In genomic region chr10:87841215-87841614, GRCh38 we compare ENCODE assay signal across 1 cellular context.
TF ChIP-seq lines count a peak whose summit lies in the region.

No MANE protein-coding gene starts in this region.

TF ChIP-seq in IMR-90, 13 proteins besides CTCF, POLR2A, EP300 and RAD21:
- TF ChIP-seq NFE2L2 (IDR thresholded peaks at IDR 0.05; ENCODE audit: low read depth, low read length) = no peak
- peak; percentile 12; the same call in 1 of the 2 replicates for TF ChIP-seq BHLHE40 (IDR thresholded peaks at IDR 0.05; ENCODE audit: low read depth, low read length)
- TF ChIP-seq MAFK (IDR thresholded peaks at IDR 0.05; ENCODE audit: low read depth, low read length) = no peak
- peak; percentile 49; the same call in 1 of the 2 replicates for TF ChIP-seq USF2 (IDR thresholded peaks at IDR 0.05; ENCODE audit: low read depth, low read length)
